2 cellular contexts compared by ENCODE assay signal in the genomic region with DNA sequence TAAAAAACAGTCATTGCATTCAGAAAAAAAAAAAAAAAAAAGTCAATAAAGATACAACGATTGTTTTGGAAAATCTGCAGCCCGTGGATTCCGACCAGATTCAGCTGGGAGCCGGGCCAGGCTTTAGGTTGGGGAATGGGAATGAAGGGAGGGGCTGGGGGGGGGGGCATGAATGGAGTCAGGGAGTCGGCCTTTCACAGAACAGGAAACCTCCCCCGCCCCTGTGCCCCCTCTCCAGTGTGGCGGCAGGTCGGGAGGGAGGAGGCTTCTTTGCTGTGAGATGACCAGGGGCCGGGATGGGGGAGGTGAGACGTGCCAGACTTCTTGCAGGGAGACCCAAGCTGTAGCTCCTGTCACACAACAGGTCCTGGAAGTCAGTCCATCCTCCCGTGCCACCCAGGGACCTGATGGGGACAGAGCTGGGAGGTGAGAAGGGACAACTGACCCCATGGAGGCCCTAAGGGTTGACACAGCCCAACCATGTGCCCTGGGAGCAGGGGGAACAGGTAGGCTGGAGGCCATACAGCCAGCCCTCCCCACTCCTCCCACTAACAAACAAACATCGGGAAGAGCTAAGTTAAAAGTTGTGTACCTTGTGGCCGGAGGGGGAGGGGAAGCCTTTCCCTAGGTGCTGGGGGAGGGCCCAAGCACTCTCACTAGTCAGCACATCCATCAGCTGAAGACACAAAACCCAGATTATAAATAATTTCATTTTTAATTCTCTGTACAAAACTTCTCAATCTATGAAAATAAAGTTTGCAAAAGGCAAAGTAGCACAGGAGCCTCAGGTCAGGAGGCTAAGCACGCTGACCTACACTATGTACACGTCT.
TF ChIP-seq lines count a peak whose summit lies in the region.

No MANE protein-coding gene starts in this region.

TF ChIP-seq in HCT116, 20 proteins besides CTCF, POLR2A, EP300 and RAD21:
- TF ChIP-seq JUND (IDR thresholded peaks at IDR 0.05), result 0 out of 2 replicates have a peak, but pooled peaks have one; percentile 10
- no peak for TF ChIP-seq EGR1 (IDR thresholded peaks at IDR 0.05; ENCODE audit: low read depth)
- TF ChIP-seq POLR2AphosphoS5 (IDR thresholded peaks at IDR 0.05; ENCODE audit: low read depth, low read length), result peak; percentile 9; the same call in 1 of the 2 replicates

TF ChIP-seq in GM12878, 131 proteins besides CTCF, POLR2A, EP300 and RAD21:
- TF ChIP-seq NRF1 (conservative IDR thresholded peaks at IDR 0.05; ENCODE audit: low read depth, low read length) (no peak), BACH1 (IDR thresholded peaks at IDR 0.05; ENCODE audit: borderline replicate concordance) (0 out of 2 replicates have a peak, but pooled peaks have one; percentile 32)
